In the genomic region with DNA sequence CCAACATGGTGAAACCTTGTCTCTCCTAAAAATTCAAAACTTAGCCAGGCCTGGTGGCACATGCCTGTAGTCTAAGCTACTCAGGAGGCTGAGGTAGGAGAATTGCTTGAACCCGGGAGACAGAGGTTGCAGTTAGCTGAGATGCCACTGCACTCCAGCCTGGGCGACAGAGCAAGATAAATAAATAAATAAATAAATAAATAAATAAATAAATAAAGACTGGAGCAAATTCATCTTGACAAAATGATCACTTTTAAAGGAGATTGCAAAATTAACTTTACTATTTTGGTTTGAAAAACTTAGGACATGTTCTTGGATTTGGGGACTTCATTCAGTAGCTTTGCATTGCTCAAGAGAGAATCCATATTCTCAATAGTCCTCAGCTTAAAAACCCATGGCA, we compare ENCODE assay signal across 26 cellular contexts.
"Had no signal": no experiment of that assay in that cellular context is flagged by ENCODE, and none has a peak within 500 bp of the region (broad histone marks: within the 10 kb centered on the region; RNA-seq: fewer than 3 reads in every experiment).

No MANE protein-coding gene starts in this region.

- DNase-seq: activated CD4-positive, alpha-beta T cell treated with anti-CD3 and anti-CD28 coated beads for 48 hours; activated CD4-positive, alpha-beta T cell treated with anti-CD3 and anti-CD28 coated beads, Interleukin-2, amount 50 U/mL, for 4 hours; activated CD4-positive, CD25-positive, alpha-beta regulatory T cell treated with anti-CD3 and anti-CD28 coated beads, Interleukin-2, amount 50 U/mL, for 72 hours; activated CD8-positive, alpha-beta memory T cell treated with anti-CD3 and anti-CD28 coated beads, Interleukin-2, amount 50 U/mL, for 48 hours; activated CD8-positive, alpha-beta T cell treated with anti-CD3 and anti-CD28 coated beads, Interleukin-2, amount 10 ng/mL, durations not matched to agents 7 days and 5 days; activated naive CD4-positive, alpha-beta T cell; activated T-cell treated with anti-CD3 and anti-CD28 coated beads, Interleukin-2, amount 50 U/mL, for 1 hour; aorta; body of pancreas; central memory CD4-positive, alpha-beta T cell; MG63; NCI-H1105 treated with DMSO at 0.1 percent for 48 hours; NCI-H1436 treated with DMSO at 0.1 percent for 48 hours; NCI-H187; NCI-H2081; NCI-H2227 treated with DMSO at 0.1 percent for 48 hours; NCI-H526 treated with DMSO at 0.1 percent for 48 hours; NCI-H82; NK-92 treated with Interleukin-12 subunit alpha and Interleukin-12 subunit beta, amount 100 ng/mL, for 24 hours; OCI-M1; Peyer's patch; SHP77 treated with DMSO at 0.1 percent for 48 hours; T-helper 17 cell; T-helper 9 cell had no signal

- H3K4me1 ChIP-seq: body of pancreas, Peyer's patch had no signal

- FAIRE-seq: bronchial epithelial cell had no signal

- H3K36me3 ChIP-seq: Peyer's patch had no signal

- ATAC-seq: activated CD8-positive, alpha-beta T cell treated with anti-CD3 and anti-CD28 coated beads, Interleukin-2, amount 10 ng/mL, durations not matched to agents 7 days and 5 days; body of pancreas; T-helper 17 cell; WTC11 had no signal

- H3K9me3 ChIP-seq: body of pancreas, MG63, Peyer's patch had no signal

- H3K27me3 ChIP-seq: body of pancreas, MG63, Peyer's patch had no signal

- H3K27ac ChIP-seq: body of pancreas, Peyer's patch had no signal

- H3K4me3 ChIP-seq: body of pancreas, MG63, Peyer's patch had no signal
